Comparison of ENCODE assay signal across 8 cellular contexts in genomic region chr14:34714320-34715107, GRCh38. TPM values are rescaled to one million over a fixed set of nuclear protein-coding genes. Genes with fewer than 3 reads are reported as not detected.
DNase-seq lines count a peak whose midpoint lies in the region; ATAC-seq and TF ChIP-seq lines count a peak whose summit lies in the region.

Gene CFL2, minus strand, starts transcription at chr14:34714593. Its CDS starts 53 bp downstream, at chr14:34714540.

- ATAC-seq in GM21576 (IDR thresholded peaks at IDR 0.05; ENCODE audit: unreplicated experiment) (peak; percentile 79), Panc1 (peak; percentile 98)
- peak; percentile 86 for ATAC-seq in naive thymus-derived CD4-positive, alpha-beta T cell
- ATAC-seq in stimulated activated memory B cell treated with anti-CD40 and anti-IgM and Interleukin-4, amounts not matched to agents 10 μg/mL and 1 μg/mL and 100 μg/mL, for 72 hours: peak; percentile 98

- intact Hi-C loops in Panc1 (cut with micrococcal nuclease; ENCODE audit: unreplicated experiment): no loop called here
- intact Hi-C loops in naive thymus-derived CD4-positive, alpha-beta T cell (cut with micrococcal nuclease): loop anchor here (1.0 to 10.0 kb wide), 11 partner anchors 22 to 1093 kb away; partner anchors contain the start of genes SRP54 (in 2 of the 2), EAPP (in 1 of the 2), FAM177A1 (in 1 of the 2) and NFKBIA (in 1 of the 2)

- peaks cover 38% of the 10 kb centered on the region for H3K4me1 ChIP-seq in Panc1 (ENCODE audit: control insufficient read depth, insufficient read depth, low read length)
- H3K4me1 ChIP-seq in naive thymus-derived CD4-positive, alpha-beta T cell (ENCODE audit: control insufficient read depth in 2 of 2, insufficient read depth in 2 of 2, low read length in 2 of 2): peaks cover 4 to 6% of the 10 kb centered on the region in 2 donors

- H3K27ac ChIP-seq in Panc1 (ENCODE audit: low read length): peak within 1 kb of the TSS; percentile 97
- peak within 1 kb of the TSS; percentile 93 for H3K27ac ChIP-seq in naive thymus-derived CD4-positive, alpha-beta T cell (ENCODE audit: low read depth, low read length)

- no peak for TF ChIP-seq CTCF in Panc1 (IDR thresholded peaks at IDR 0.05)

- H3K36me3 ChIP-seq in Panc1 (ENCODE audit: control insufficient read depth, insufficient read depth, low read length): peaks cover 14% of the 10 kb centered on the region
- peaks cover 0 to 3% (median 0%) of the 10 kb centered on the region in 3 experiments for H3K36me3 ChIP-seq in naive thymus-derived CD4-positive, alpha-beta T cell (ENCODE audit: control insufficient read depth in 2 of 3, insufficient read depth in 3 of 3, low read length in 3 of 3)

- POLR2A ChIA-PET in Panc1 (lab: Charles Lee): interaction anchor here (0.7 kb wide), 1 partner anchor 598 kb away, joined by 5 read pairs; no protein-coding TSS in a partner anchor
- POLR2A ChIA-PET in naive thymus-derived CD4-positive, alpha-beta T cell (lab: Charles Lee): interaction anchor here (0.6 to 1.6 kb wide), 4 partner anchors 10 to 408 kb away, joined by 3 to 5 read pairs (median 4); partner anchors contain the start of genes PPP2R3C and PRORP

- H3K27me3 Mint-ChIP-seq in naive thymus-derived CD4-positive, alpha-beta T cell: peaks cover 0 to 20% (median 0%) of the 10 kb centered on the region in 5 donors
- no peaks in the 10 kb centered on the region for H3K27me3 Mint-ChIP-seq in stimulated activated memory B cell treated with anti-CD40 and anti-IgM and Interleukin-4, amounts not matched to agents 10 μg/mL and 1 μg/mL and 100 μg/mL, for 72 hours

- peak within 1 kb of the TSS; percentile 89 to 97 (median 92) for H3K4me3 Mint-ChIP-seq in naive thymus-derived CD4-positive, alpha-beta T cell
- H3K4me3 Mint-ChIP-seq in stimulated activated memory B cell treated with anti-CD40 and anti-IgM and Interleukin-4, amounts not matched to agents 10 μg/mL and 1 μg/mL and 100 μg/mL, for 72 hours: peak within 1 kb of the TSS; percentile 85

- BruUV-seq in Panc1 (replicated peaks; lab: Mats Ljungman, UMichigan): no TSS peak

- no peaks in the 10 kb centered on the region for H3K9me3 ChIP-seq in Panc1 (ENCODE audit: control insufficient read depth, insufficient read depth, low read depth, low read length)
- no peaks in the 10 kb centered on the region for H3K9me3 ChIP-seq in naive thymus-derived CD4-positive, alpha-beta T cell (ENCODE audit: control insufficient read depth in 2 of 3, low read length in 3 of 3)

- no peaks in the 10 kb centered on the region for H3K27me3 ChIP-seq in Panc1 (ENCODE audit: control insufficient read depth, insufficient read depth, low read length)
- H3K27me3 ChIP-seq in naive thymus-derived CD4-positive, alpha-beta T cell (ENCODE audit: control insufficient read depth in 2 of 2, insufficient read depth in 2 of 2, low read length in 2 of 2): no peaks in the 10 kb centered on the region

- H3K27ac Mint-ChIP-seq in naive thymus-derived CD4-positive, alpha-beta T cell: peak within 1 kb of the TSS; percentile 85 to 95 (median 92)
- peak within 1 kb of the TSS; percentile 91 for H3K27ac Mint-ChIP-seq in stimulated activated memory B cell treated with anti-CD40 and anti-IgM and Interleukin-4, amounts not matched to agents 10 μg/mL and 1 μg/mL and 100 μg/mL, for 72 hours

- peaks cover 0 to 5% (median 0%) of the 10 kb centered on the region in 5 donors for H3K36me3 Mint-ChIP-seq in naive thymus-derived CD4-positive, alpha-beta T cell
- peaks cover 8% of the 10 kb centered on the region for H3K36me3 Mint-ChIP-seq in stimulated activated memory B cell treated with anti-CD40 and anti-IgM and Interleukin-4, amounts not matched to agents 10 μg/mL and 1 μg/mL and 100 μg/mL, for 72 hours

- CTCF ChIA-PET in Panc1 (lab: Charles Lee): no interaction called here
- CTCF ChIA-PET in naive thymus-derived CD4-positive, alpha-beta T cell (lab: Charles Lee): no interaction called here

- in situ Hi-C loops in Panc1 (cut with HindIII; ENCODE audit: low pct_unique_long_range_greater_than_20kb, low sequenced_read_pairs): no loop called here

- DNase-seq in DMS53 (lab: John Stamatoyannopoulos, UW) (peak; percentile 83), Panc1 (ENCODE audit: low read depth, low spot score) (no peak), fibroblast of gingiva (ENCODE audit: low read depth) (peak; percentile 78)
- DNase-seq in Jurkat, Clone E6-1 (ENCODE audit: low read depth, low spot score): no peak
- peak; percentile 35 to 47 for DNase-seq in activated T-helper 1 cell treated with anti-CD3 and anti-CD28 coated beads, Interleukin-2, amount 50 U/mL, for 16 hours (ENCODE audit: low read depth in 1 of 2, low spot score in 1 of 2)
- peak; percentile 41 to 85 (median 54) for DNase-seq in naive thymus-derived CD4-positive, alpha-beta T cell

- H3K4me1 Mint-ChIP-seq in naive thymus-derived CD4-positive, alpha-beta T cell: peaks cover 8 to 39% (median 27%) of the 10 kb centered on the region in 7 donors
- peaks cover 20% of the 10 kb centered on the region for H3K4me1 Mint-ChIP-seq in stimulated activated memory B cell treated with anti-CD40 and anti-IgM and Interleukin-4, amounts not matched to agents 10 μg/mL and 1 μg/mL and 100 μg/mL, for 72 hours

- no peaks in the 10 kb centered on the region for H3K9me3 Mint-ChIP-seq in naive thymus-derived CD4-positive, alpha-beta T cell
- H3K9me3 Mint-ChIP-seq in stimulated activated memory B cell treated with anti-CD40 and anti-IgM and Interleukin-4, amounts not matched to agents 10 μg/mL and 1 μg/mL and 100 μg/mL, for 72 hours: no peaks in the 10 kb centered on the region

- peak within 1 kb of the TSS; percentile 66 for H3K4me3 ChIP-seq in Jurkat, Clone E6-1 (ENCODE audit: low read length)
- peak within 1 kb of the TSS; percentile 80 to 93 for H3K4me3 ChIP-seq in Panc1 (ENCODE audit: low read depth in 2 of 2, low read length in 2 of 2)
- H3K4me3 ChIP-seq in naive thymus-derived CD4-positive, alpha-beta T cell (ENCODE audit: low read length): peak within 1 kb of the TSS; percentile 62

RNA-seq across cellular contexts. Expression of gene CFL2, which starts in this region (rescaled TPM):
- polyA plus RNA-seq in Jurkat, Clone E6-1 (2012; ENCODE audit: insufficient read depth, insufficient read length): 4.2 TPM
- 79.7 TPM for total RNA-seq in Panc1 (2021; ENCODE audit: unreplicated experiment)
- polyA plus RNA-seq in Panc1 (2012; ENCODE audit: insufficient read length): 47.1 TPM
- total RNA-seq in naive thymus-derived CD4-positive, alpha-beta T cell: 10 to 100 TPM in 4 of 5 experiments, 1 to 10 TPM in 1; 5.2 to 34.2 (median 11.7) TPM
- 1 to 10 TPM; 3.6 to 6.3 TPM for polyA plus RNA-seq in naive thymus-derived CD4-positive, alpha-beta T cell

Comparison
In these comparisons a context has a peak if more than half of its experiments do, and no peak if none do; other contexts are left out.
1. DNase-seq: peak in DMS53 (single experiment), activated T-helper 1 cell treated with anti-CD3 and anti-CD28 coated beads, Interleukin-2, amount 50 U/mL, for 16 hours (2 of 2), fibroblast of gingiva (single experiment) and naive thymus-derived CD4-positive, alpha-beta T cell (9 of 9); none in Jurkat, Clone E6-1 (single experiment) and Panc1 (single experiment).
2. Peak in every context shown above with its lines, with median percentiles within 50 percentile points of each other: ATAC-seq and H3K4me3 ChIP-seq.